ENCODE assay signal across 21 cellular contexts in genomic region chr7:73382938-73383503, GRCh38.
DNase-seq lines count a peak whose midpoint lies in the region; ATAC-seq and TF ChIP-seq lines count a peak whose summit lies in the region.
"Had no signal": no experiment of that assay in that cellular context is flagged by ENCODE, and none has a peak within 500 bp of the region (broad histone marks: within the 10 kb centered on the region; RNA-seq: fewer than 3 reads in every experiment).

No MANE protein-coding gene starts in this region.

- H3K27ac ChIP-seq in HL-60 (replicated peaks) = peak overlapping the region; percentile 52
- H3K27ac ChIP-seq: SK-N-MC had no signal

- DNase-seq in HL-60 (ENCODE audit: low read depth in 1 of 2, low spot score in 1 of 2) = peak; percentile 24 to 87
- peak; percentile 66 for DNase-seq in NB4 (ENCODE audit: low read depth)
- peak; percentile 90 for DNase-seq in SIG-M5 treated with dmso at 0.1 percent for 504 hours (lab: John Stamatoyannopoulos, UW; ENCODE audit: unreplicated experiment)
- DNase-seq in NCI-H1417 treated with DMSO at 0.1 percent for 48 hours (lab: John Stamatoyannopoulos, UW) = no peak
- DNase-seq: CD4-positive, CD25-positive, alpha-beta regulatory T cell; COR-L47; DMS 273 treated with DMSO at 0.1 percent for 48 hours; DND-41; GOT3; NCI-H1105; NCI-H1694 treated with DMSO at 0.1 percent for 48 hours; NCI-H2107; NCI-H510A treated with DMSO at 0.1 percent for 48 hours; NCI-H774 had no signal

- TF ChIP-seq POLR2A in NB4 (IDR thresholded peaks at IDR 0.05; ENCODE audit: extremely low read depth, insufficient read length) = no peak

- H3K4me3 ChIP-seq in HL-60 (replicated peaks; ENCODE audit: insufficient read depth, low read length) (no peak overlapping the region), NB4 (ENCODE audit: low read depth, low read length) (no peak overlapping the region)
- H3K4me3 ChIP-seq: K562, SK-N-MC had no signal

- no peaks in the 10 kb centered on the region for H3K27me3 ChIP-seq in HL-60 (ENCODE audit: insufficient read depth, poor library complexity, severe bottlenecking)

- no peak for ATAC-seq in GM21390 (IDR thresholded peaks at IDR 0.05; ENCODE audit: unreplicated experiment)
- ATAC-seq in GM21576 (IDR thresholded peaks at IDR 0.05; ENCODE audit: unreplicated experiment) = no peak
- no peak for ATAC-seq in GM19035 (IDR thresholded peaks at IDR 0.05; ENCODE audit: unreplicated experiment)
- ATAC-seq: HCT116, K562, Right ventricle myocardium inferior had no signal

- TF ChIP-seq CTCF in HL-60 (IDR thresholded peaks at IDR 0.05; ENCODE audit: insufficient read depth, low read length) = no peak
- TF ChIP-seq CTCF in NB4 (IDR thresholded peaks at IDR 0.05; ENCODE audit: low read depth, low read length) = no peak
